ENCODE assay signal across 12 cellular contexts in the genomic region with DNA sequence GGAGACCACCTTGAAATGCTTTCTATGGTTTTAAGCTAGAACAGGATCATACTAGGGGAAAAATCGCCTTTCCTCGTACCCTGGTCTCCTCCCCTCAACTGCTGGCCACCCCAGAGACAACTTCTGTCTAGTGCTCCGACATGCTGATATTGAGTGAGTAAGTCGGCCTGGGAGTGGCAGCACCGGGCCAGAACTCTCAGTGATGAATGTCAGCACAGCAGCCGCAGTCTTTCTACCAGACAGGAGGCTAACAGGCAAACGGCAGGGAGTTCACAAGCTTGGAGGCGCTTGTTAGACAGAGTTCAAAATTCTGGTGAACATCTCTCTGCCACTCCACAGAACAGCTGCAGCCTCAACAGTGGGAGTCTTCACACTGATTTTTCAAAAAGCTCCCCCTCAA.
A peak's percentile ranks its signal among the peaks of the same experiment; 100 is the strongest.
DNase-seq lines count a peak whose midpoint lies in the region; ATAC-seq and TF ChIP-seq lines count a peak whose summit lies in the region.
"Had no signal": no experiment of that assay in that cellular context is flagged by ENCODE, and none has a peak within 500 bp of the region (broad histone marks: within the 10 kb centered on the region; RNA-seq: fewer than 3 reads in every experiment).

No MANE protein-coding gene starts in this region.

- H3K27me3 ChIP-seq in dorsolateral prefrontal cortex: no peaks in the 10 kb centered on the region
- H3K27me3 ChIP-seq: SJSA1 had no signal

- CTCF ChIA-PET in RWPE1 (lab: Yijun Ruan, JAX): interaction anchor here (0.9 kb wide), 1 partner anchor 329 kb away, joined by 4 read pairs; no protein-coding TSS in a partner anchor

- H3K4me3 ChIP-seq in dorsolateral prefrontal cortex (no peak overlapping the region), skeletal muscle cell (ENCODE audit: low read depth, low read length) (no peak overlapping the region)
- H3K4me3 ChIP-seq: SJSA1 had no signal

- intact Hi-C loops in dorsolateral prefrontal cortex (cut with DNase I): no loop called here

- DNase-seq in HT1080 (ENCODE audit: low read depth): peak; percentile 5
- DNase-seq in dorsolateral prefrontal cortex: peak in 8 of 10 donors; percentile 10 to 44 (median 34)
- DNase-seq in iris pigment epithelial cell (ENCODE audit: low read depth): peak; percentile 0
- peak; percentile 17 for DNase-seq in skeletal muscle cell (ENCODE audit: low read depth)
- DNase-seq in NCI-H446 (lab: John Stamatoyannopoulos, UW): no peak
- DNase-seq in RWPE1 (ENCODE audit: low spot score): no peak
- DNase-seq in GM19240 (ENCODE audit: insufficient read length, low spot score): no peak
- DNase-seq: NCI-H1930 had no signal

- H3K27ac ChIP-seq in dorsolateral prefrontal cortex: no peak overlapping the region
- H3K27ac ChIP-seq in RWPE1: no peak overlapping the region
- H3K27ac ChIP-seq: SJSA1 had no signal

- POLR2A ChIA-PET in RWPE1 (lab: Yijun Ruan, JAX; ENCODE audit: low non-redundant PET): no interaction called here

- peak in 11 of 56 donors; percentile 9 to 43 (median 16) for TF ChIP-seq CTCF in dorsolateral prefrontal cortex (IDR thresholded peaks at IDR 0.05 in 54 of 56, conservative IDR thresholded peaks at IDR 0.05 in 2 of 56; ENCODE audit: low read depth in 1 of 56, partially characterized antibody in 56 of 56)
- TF ChIP-seq CTCF in RWPE1 (conservative IDR thresholded peaks at IDR 0.05; ENCODE audit: low read depth): no peak

- no peak for ATAC-seq in HG03460 (IDR thresholded peaks at IDR 0.05; ENCODE audit: unreplicated experiment)
- ATAC-seq: HCT116; stimulated activated effector memory CD8-positive, alpha-beta T cell treated with anti-CD3 and anti-CD28 coated beads, Interleukin-12 subunit alpha, Interleukin-12 subunit beta, amount 100 ng/mL, for 72 hours had no signal

Comparison
In these comparisons a context has a peak if more than half of its experiments do, and no peak if none do; other contexts are left out.
1. DNase-seq: peak in HT1080 (single experiment), dorsolateral prefrontal cortex (8 of 10), iris pigment epithelial cell (single experiment) and skeletal muscle cell (single experiment); none in NCI-H446 (0 of 2), RWPE1 (single experiment) and GM19240 (single experiment).